10 cellular contexts compared by ENCODE assay signal in the genomic region with DNA sequence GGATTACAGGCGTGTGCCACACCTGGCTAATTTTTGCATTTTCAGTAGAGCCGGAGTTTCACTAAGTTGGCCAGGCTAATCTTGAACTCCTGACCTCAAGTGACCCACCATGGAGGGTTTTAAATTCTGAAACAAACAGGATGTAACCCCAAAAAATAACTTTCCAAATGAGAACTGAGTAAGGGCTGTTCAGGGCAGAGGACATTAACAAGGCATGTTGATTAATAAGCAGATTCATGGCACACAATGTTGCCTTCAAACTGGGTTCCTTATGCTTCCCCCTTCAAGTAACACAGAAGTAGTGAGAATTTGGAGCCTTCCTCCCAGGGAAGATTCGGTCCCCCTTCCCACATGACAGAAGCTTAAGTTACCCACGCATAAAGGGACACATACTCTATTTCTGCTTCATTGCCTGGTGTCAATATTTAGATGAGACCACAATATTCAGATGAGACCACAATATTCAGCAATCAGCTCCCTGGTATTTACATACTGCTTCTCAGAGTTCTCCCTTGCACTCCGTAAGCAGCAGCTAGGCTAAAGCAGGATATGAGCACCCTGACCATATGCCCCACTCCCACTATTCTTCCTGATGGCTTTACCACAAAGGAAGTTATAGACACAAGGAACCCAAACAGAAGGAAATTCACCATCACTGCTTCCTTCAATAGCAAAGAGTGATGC. TPM values are rescaled to one million over a fixed set of nuclear protein-coding genes. Genes with fewer than 3 reads are reported as not detected.
DNase-seq lines count a peak whose midpoint lies in the region; ATAC-seq and TF ChIP-seq lines count a peak whose summit lies in the region.
"Had no signal": no experiment of that assay in that cellular context is flagged by ENCODE, and none has a peak within 500 bp of the region (broad histone marks: within the 10 kb centered on the region; RNA-seq: fewer than 3 reads in every experiment).

No MANE protein-coding gene starts in this region.

- H3K27me3 ChIP-seq in upper lobe of left lung, result no peaks in the 10 kb centered on the region

- POLR2A ChIA-PET in activated CD4-positive, alpha-beta T cell treated with anti-CD3 and anti-CD28 coated beads for 36 hours (lab: Charles Lee), result interaction anchor here (0.5 to 0.6 kb wide), 2 partner anchors 139 to 140 kb away, joined by 3 to 4 read pairs; no protein-coding TSS in a partner anchor

- TF ChIP-seq CTCF in upper lobe of left lung (IDR thresholded peaks at IDR 0.05), result no peak

- 83 to 84% methylated on average over 5 of the region's 5 CpGs for WGBS in upper lobe of left lung, 2 donors

- peaks cover 9 to 52% (median 30%) of the 10 kb centered on the region in 4 donors for H3K36me3 ChIP-seq in upper lobe of left lung

- TF ChIP-seq POLR2A in upper lobe of left lung (IDR thresholded peaks at IDR 0.05), result no peak

- peak; percentile 33 for ATAC-seq in activated CD4-positive, alpha-beta T cell treated with anti-CD3 and anti-CD28 coated beads for 36 hours
- ATAC-seq in HG02571 (IDR thresholded peaks at IDR 0.05; ENCODE audit: unreplicated experiment) (peak; percentile 60), upper lobe of left lung (ENCODE audit: low FRiP score in 2 of 2) (no peak)
- no peak for ATAC-seq in stimulated activated effector memory CD8-positive, alpha-beta T cell treated with anti-CD3 and anti-CD28 coated beads, Interleukin-12 subunit alpha, Interleukin-12 subunit beta, amount 100 ng/mL, for 72 hours

- no peaks in the 10 kb centered on the region for H3K27me3 Mint-ChIP-seq in activated CD4-positive, alpha-beta T cell treated with anti-CD3 and anti-CD28 coated beads for 36 hours

- intact Hi-C loops in activated CD4-positive, alpha-beta T cell treated with anti-CD3 and anti-CD28 coated beads for 36 hours (cut with DNase I, micrococcal nuclease), result no loop called here

- H3K9me3 ChIP-seq in upper lobe of left lung, result no peaks in the 10 kb centered on the region

- peaks cover 12% of the 10 kb centered on the region for H3K4me1 Mint-ChIP-seq in activated CD4-positive, alpha-beta T cell treated with anti-CD3 and anti-CD28 coated beads for 36 hours
- H3K4me1 Mint-ChIP-seq in stimulated activated effector memory CD8-positive, alpha-beta T cell treated with anti-CD3 and anti-CD28 coated beads, Interleukin-12 subunit alpha, Interleukin-12 subunit beta, amount 100 ng/mL, for 72 hours, result peaks cover 10% of the 10 kb centered on the region

- no peak overlapping the region for H3K27ac ChIP-seq in upper lobe of left lung

- no peak overlapping the region for H3K4me3 Mint-ChIP-seq in activated CD4-positive, alpha-beta T cell treated with anti-CD3 and anti-CD28 coated beads for 36 hours
- H3K4me3 Mint-ChIP-seq in stimulated activated effector memory CD8-positive, alpha-beta T cell treated with anti-CD3 and anti-CD28 coated beads, Interleukin-12 subunit alpha, Interleukin-12 subunit beta, amount 100 ng/mL, for 72 hours, result no peak overlapping the region

- no peak for TF ChIP-seq EP300 in upper lobe of left lung (IDR thresholded peaks at IDR 0.05)

- CTCF ChIA-PET in activated CD4-positive, alpha-beta T cell treated with anti-CD3 and anti-CD28 coated beads for 36 hours (lab: Charles Lee), result interaction anchor here (1.2 kb wide), 1 partner anchor 192 kb away, joined by 4 read pairs; no protein-coding TSS in a partner anchor

- peaks cover 54% of the 10 kb centered on the region for H3K36me3 Mint-ChIP-seq in activated CD4-positive, alpha-beta T cell treated with anti-CD3 and anti-CD28 coated beads for 36 hours (ENCODE audit: low read depth)
- H3K36me3 Mint-ChIP-seq in stimulated activated effector memory CD8-positive, alpha-beta T cell treated with anti-CD3 and anti-CD28 coated beads, Interleukin-12 subunit alpha, Interleukin-12 subunit beta, amount 100 ng/mL, for 72 hours, result peaks cover 64% of the 10 kb centered on the region

- no peak for DNase-seq in activated CD4-positive, alpha-beta T cell treated with anti-CD3 and anti-CD28 coated beads for 36 hours
- DNase-seq in activated CD4-positive, alpha-beta T cell treated with anti-CD3 and anti-CD28 coated beads for 1 hour, result no peak
- DNase-seq in NCI-H526 (lab: John Stamatoyannopoulos, UW) (peak; percentile 44 to 68), activated gamma-delta T cell (lab: John Stamatoyannopoulos, UW) (no peak), upper lobe of left lung (no peak), NCI-H1417 (lab: John Stamatoyannopoulos, UW) (no peak)
- no peak for DNase-seq in stimulated activated effector memory CD8-positive, alpha-beta T cell treated with anti-CD3 and anti-CD28 coated beads, Interleukin-12 subunit alpha, Interleukin-12 subunit beta, amount 100 ng/mL, for 72 hours (ENCODE audit: low spot score in 2 of 2)
- DNase-seq: 8988T, NCI-H1092 had no signal

- no peaks in the 10 kb centered on the region for H3K4me1 ChIP-seq in upper lobe of left lung

- peak overlapping the region; percentile 70 for H3K27ac Mint-ChIP-seq in activated CD4-positive, alpha-beta T cell treated with anti-CD3 and anti-CD28 coated beads for 36 hours
- peak overlapping the region; percentile 26 for H3K27ac Mint-ChIP-seq in stimulated activated effector memory CD8-positive, alpha-beta T cell treated with anti-CD3 and anti-CD28 coated beads, Interleukin-12 subunit alpha, Interleukin-12 subunit beta, amount 100 ng/mL, for 72 hours

- no peaks in the 10 kb centered on the region for H3K9me3 Mint-ChIP-seq in activated CD4-positive, alpha-beta T cell treated with anti-CD3 and anti-CD28 coated beads for 36 hours (ENCODE audit: low read depth)
- H3K9me3 Mint-ChIP-seq in stimulated activated effector memory CD8-positive, alpha-beta T cell treated with anti-CD3 and anti-CD28 coated beads, Interleukin-12 subunit alpha, Interleukin-12 subunit beta, amount 100 ng/mL, for 72 hours, result no peaks in the 10 kb centered on the region

- no peak overlapping the region for H3K4me3 ChIP-seq in upper lobe of left lung

RNA-seq across cellular contexts. Expression of gene GRSF1, which starts 21.4 kb away (rescaled TPM):
- total RNA-seq in activated CD4-positive, alpha-beta T cell treated with anti-CD3 and anti-CD28 coated beads for 36 hours, result 100 to 1,000 TPM in 1 of 2 experiments, 10 to 100 TPM in 1; 96.8 to 115 TPM
- total RNA-seq in upper lobe of left lung, result 10 to 100 TPM; 25.9 to 59.1 (median 50.0) TPM

Comparison
In these comparisons a context has a peak if more than half of its experiments do, and no peak if none do; other contexts are left out.
1. ATAC-seq: peak in activated CD4-positive, alpha-beta T cell treated with anti-CD3 and anti-CD28 coated beads for 36 hours (single experiment) and HG02571 (single experiment); none in stimulated activated effector memory CD8-positive, alpha-beta T cell treated with anti-CD3 and anti-CD28 coated beads, Interleukin-12 subunit alpha, Interleukin-12 subunit beta, amount 100 ng/mL, for 72 hours (single experiment) and upper lobe of left lung (0 of 2).
2. DNase-seq: peak in NCI-H526 (2 of 2); none in activated CD4-positive, alpha-beta T cell treated with anti-CD3 and anti-CD28 coated beads for 36 hours (single experiment), activated CD4-positive, alpha-beta T cell treated with anti-CD3 and anti-CD28 coated beads for 1 hour (single experiment), stimulated activated effector memory CD8-positive, alpha-beta T cell treated with anti-CD3 and anti-CD28 coated beads, Interleukin-12 subunit alpha, Interleukin-12 subunit beta, amount 100 ng/mL, for 72 hours (0 of 2), activated gamma-delta T cell (single experiment), upper lobe of left lung (0 of 2) and NCI-H1417 (0 of 3).